ENCODE assay signal across 32 cellular contexts in genomic region chr1:29481031-29481430, GRCh38.
"Had no signal": no experiment of that assay in that cellular context is flagged by ENCODE, and none has a peak within 500 bp of the region (broad histone marks: within the 10 kb centered on the region; RNA-seq: fewer than 3 reads in every experiment).

No MANE protein-coding gene starts in this region.

- H3K27ac Mint-ChIP-seq: activated B cell treated with CpG ODN at 0.5 μM for 24 hours; activated CD8-positive, alpha-beta memory T cell treated with anti-CD3 and anti-CD28 coated beads, Interleukin-2, amount 10 ng/mL, durations not matched to agents 7 days and 5 days; activated CD8-positive, alpha-beta T cell treated with anti-CD3 and anti-CD28 coated beads for 36 hours; activated naive CD4-positive, alpha-beta T cell treated with anti-CD3 and anti-CD28 coated beads for 36 hours; activated naive CD4-positive, alpha-beta T cell treated with anti-CD3 and anti-CD28 coated beads, Interleukin-2, amount 50 U/mL, for 24 hours; activated naive CD8-positive, alpha-beta T cell treated with anti-CD3 and anti-CD28 coated beads for 36 hours; activated T-cell treated with anti-CD3 and anti-CD28 coated beads, Interleukin-2, amount 50 U/mL, for 24 hours; activated T-cell treated with anti-CD3 and anti-CD28 coated beads, Interleukin-2, amount 50 U/mL, for 72 hours; brain; T-helper 17 cell; T-helper 2 cell treated with Interferon-gamma antibody and Interleukin-4, amounts not matched to agents 5 μg/mL and 100 μg/mL, for 36 hours had no signal

- H3K36me3 Mint-ChIP-seq: activated CD8-positive, alpha-beta memory T cell treated with anti-CD3 and anti-CD28 coated beads, Interleukin-2, amount 10 ng/mL, durations not matched to agents 7 days and 5 days; activated naive CD4-positive, alpha-beta T cell treated with anti-CD3 and anti-CD28 coated beads, Interleukin-2, amount 50 U/mL, for 24 hours; activated naive CD8-positive, alpha-beta T cell treated with anti-CD3 and anti-CD28 coated beads for 36 hours; brain had no signal

- H3K9me3 ChIP-seq: ascending aorta, breast epithelium, gastrocnemius medialis had no signal

- H3K4me3 ChIP-seq: ascending aorta, breast epithelium, cardiac muscle cell, esophagus muscularis mucosa, gastrocnemius medialis, heart left ventricle had no signal

- H3K4me1 ChIP-seq: ascending aorta, breast epithelium, esophagus muscularis mucosa, foreskin keratinocyte, gastrocnemius medialis, heart left ventricle had no signal

- H3K27ac ChIP-seq: ascending aorta, breast epithelium, cardiac muscle cell, esophagus muscularis mucosa, foreskin keratinocyte, gastrocnemius medialis, heart left ventricle, WERI-Rb-1 had no signal

- H3K4me3 Mint-ChIP-seq: activated B cell treated with CpG ODN at 0.5 μM for 24 hours; activated CD8-positive, alpha-beta memory T cell treated with anti-CD3 and anti-CD28 coated beads, Interleukin-2, amount 10 ng/mL, durations not matched to agents 7 days and 5 days; activated CD8-positive, alpha-beta T cell treated with anti-CD3 and anti-CD28 coated beads for 36 hours; activated naive CD4-positive, alpha-beta T cell treated with anti-CD3 and anti-CD28 coated beads for 36 hours; activated naive CD4-positive, alpha-beta T cell treated with anti-CD3 and anti-CD28 coated beads, Interleukin-2, amount 50 U/mL, for 24 hours; activated naive CD8-positive, alpha-beta T cell treated with anti-CD3 and anti-CD28 coated beads for 36 hours; activated T-cell treated with anti-CD3 and anti-CD28 coated beads, Interleukin-2, amount 50 U/mL, for 24 hours; activated T-cell treated with anti-CD3 and anti-CD28 coated beads, Interleukin-2, amount 50 U/mL, for 72 hours; brain; central memory CD8-positive, alpha-beta T cell; T-helper 17 cell; T-helper 2 cell treated with Interferon-gamma antibody and Interleukin-4, amounts not matched to agents 5 μg/mL and 100 μg/mL, for 36 hours had no signal

- H3K9me3 Mint-ChIP-seq: activated B cell treated with CpG ODN at 0.5 μM for 24 hours; activated CD8-positive, alpha-beta T cell treated with anti-CD3 and anti-CD28 coated beads for 36 hours; activated naive CD4-positive, alpha-beta T cell treated with anti-CD3 and anti-CD28 coated beads for 36 hours; activated naive CD4-positive, alpha-beta T cell treated with anti-CD3 and anti-CD28 coated beads, Interleukin-2, amount 50 U/mL, for 24 hours; activated naive CD8-positive, alpha-beta T cell treated with anti-CD3 and anti-CD28 coated beads for 36 hours; activated T-cell treated with anti-CD3 and anti-CD28 coated beads, Interleukin-2, amount 50 U/mL, for 24 hours; activated T-cell treated with anti-CD3 and anti-CD28 coated beads, Interleukin-2, amount 50 U/mL, for 72 hours; central memory CD8-positive, alpha-beta T cell; T-helper 2 cell treated with Interferon-gamma antibody and Interleukin-4, amounts not matched to agents 5 μg/mL and 100 μg/mL, for 36 hours had no signal

- H3K36me3 ChIP-seq: ascending aorta, breast epithelium, cardiac muscle cell, esophagus muscularis mucosa, gastrocnemius medialis, heart left ventricle, WERI-Rb-1 had no signal

- DNase-seq: activated B cell treated with CpG ODN at 0.5 μM for 24 hours; activated CD4-positive, alpha-beta T cell treated with anti-CD3 and anti-CD28 coated beads for 48 hours; activated CD4-positive, alpha-beta T cell treated with anti-CD3 and anti-CD28 coated beads, Interleukin-2, amount 50 U/mL, for 1 hour; activated CD4-positive, alpha-beta T cell treated with anti-CD3 and anti-CD28 coated beads, Interleukin-2, amount 50 U/mL, for 48 hours; activated CD8-positive, alpha-beta memory T cell treated with anti-CD3 and anti-CD28 coated beads, Interleukin-2, amount 10 ng/mL, durations not matched to agents 7 days and 5 days; activated CD8-positive, alpha-beta memory T cell treated with anti-CD3 and anti-CD28 coated beads, Interleukin-2, amount 50 U/mL, for 4 hours; activated CD8-positive, alpha-beta T cell treated with anti-CD3 and anti-CD28 coated beads for 36 hours; activated naive CD4-positive, alpha-beta T cell treated with anti-CD3 and anti-CD28 coated beads for 36 hours; activated naive CD8-positive, alpha-beta T cell treated with anti-CD3 and anti-CD28 coated beads for 36 hours; activated T-cell treated with anti-CD3 and anti-CD28 coated beads for 4 hours; activated T-cell treated with anti-CD3 and anti-CD28 coated beads, Interleukin-2, amount 50 U/mL, for 24 hours; activated T-cell treated with anti-CD3 and anti-CD28 coated beads, Interleukin-2, amount 50 U/mL, for 72 hours; effector memory CD4-positive, alpha-beta T cell; erythroblast; foreskin keratinocyte; gastrocnemius medialis; glutamatergic neuron; heart left ventricle; SW 1271; T-helper 1 cell; T-helper 17 cell; T1000; WERI-Rb-1 had no signal

- H3K27me3 ChIP-seq: ascending aorta, cardiac muscle cell had no signal

- H3K4me1 Mint-ChIP-seq: activated B cell treated with CpG ODN at 0.5 μM for 24 hours; activated CD8-positive, alpha-beta memory T cell treated with anti-CD3 and anti-CD28 coated beads, Interleukin-2, amount 10 ng/mL, durations not matched to agents 7 days and 5 days; activated naive CD4-positive, alpha-beta T cell treated with anti-CD3 and anti-CD28 coated beads, Interleukin-2, amount 50 U/mL, for 24 hours; activated naive CD8-positive, alpha-beta T cell treated with anti-CD3 and anti-CD28 coated beads for 36 hours; central memory CD8-positive, alpha-beta T cell; T-helper 17 cell had no signal

- ATAC-seq: activated CD4-positive, CD25-positive, alpha-beta regulatory T cell treated with anti-CD3 and anti-CD28 coated beads, Interleukin-2, amount 50 U/mL, for 24 hours; activated CD8-positive, alpha-beta memory T cell treated with anti-CD3 and anti-CD28 coated beads, Interleukin-2, amount 10 ng/mL, durations not matched to agents 7 days and 5 days; activated CD8-positive, alpha-beta T cell treated with anti-CD3 and anti-CD28 coated beads for 36 hours; activated T-cell treated with anti-CD3 and anti-CD28 coated beads, Interleukin-2, amount 50 U/mL, for 72 hours; foreskin keratinocyte; gastrocnemius medialis; heart left ventricle; T-helper 17 cell had no signal
